In the genomic region with DNA sequence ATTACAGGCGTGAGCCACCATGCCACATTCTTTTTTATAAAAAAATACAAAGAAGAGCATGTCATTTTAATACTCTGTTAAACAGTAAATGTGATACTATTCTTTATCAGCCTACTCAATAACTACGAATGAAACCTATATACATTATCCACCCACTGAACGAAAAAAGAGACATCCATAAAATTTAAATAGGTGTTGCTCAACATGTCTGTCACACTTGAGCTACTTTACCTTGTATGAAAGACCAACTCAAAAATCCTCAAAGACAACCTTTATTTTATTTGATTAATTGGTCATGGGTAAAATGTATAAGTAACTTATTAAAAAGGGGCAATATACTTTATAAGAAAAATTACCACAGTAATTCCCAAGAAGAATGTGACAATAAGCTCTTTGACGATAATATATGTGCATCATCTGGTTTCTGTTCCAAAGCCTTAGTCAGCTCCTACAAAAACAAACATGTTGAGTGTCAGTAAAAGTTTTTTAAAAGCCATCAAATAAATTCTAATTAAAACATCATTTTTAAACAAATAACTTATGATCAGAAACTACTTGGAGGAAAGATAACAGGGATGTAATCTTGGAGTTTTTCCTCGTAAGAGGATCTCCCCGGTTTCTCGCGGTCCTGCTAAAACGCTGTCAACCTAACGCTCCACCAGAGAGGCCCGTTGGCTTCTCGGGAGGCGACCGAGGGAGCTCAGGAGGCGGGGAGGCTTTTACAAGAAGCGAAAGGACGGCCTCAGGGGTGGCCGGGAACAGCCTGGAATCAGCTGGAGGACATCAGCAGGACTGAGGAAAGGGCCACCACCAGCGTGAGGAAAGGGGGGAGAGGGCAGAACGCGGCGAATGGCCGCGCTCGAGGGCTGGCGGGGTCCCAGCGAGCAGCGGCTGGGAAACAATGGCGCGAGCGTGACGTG, we compare ENCODE assay signal across 8 cellular contexts. TPM values are rescaled to one million over a fixed set of nuclear protein-coding genes. Genes with fewer than 3 reads are reported as not detected.
DNase-seq lines count a peak whose midpoint lies in the region; ATAC-seq and TF ChIP-seq lines count a peak whose summit lies in the region.

No MANE protein-coding gene starts in this region.

- ATAC-seq in CD4-positive, CD25-positive, alpha-beta regulatory T cell (ENCODE audit: low read depth in 2 of 2), result peak; percentile 37 to 62
- ATAC-seq in activated CD8-positive, alpha-beta T cell treated with anti-CD3 and anti-CD28 coated beads, Interleukin-2, amount 10 ng/mL, durations not matched to agents 7 days and 5 days, result peak; percentile 92
- ATAC-seq in effector memory CD8-positive, alpha-beta T cell (replicated peaks), result peak; percentile 78
- ATAC-seq in right lobe of liver, result peak; percentile 88 to 91 (median 89)
- ATAC-seq in GM21367 (IDR thresholded peaks at IDR 0.05; ENCODE audit: unreplicated experiment), result no peak

- H3K36me3 ChIP-seq in CD4-positive, CD25-positive, alpha-beta regulatory T cell (ENCODE audit: control insufficient read depth, insufficient read depth, low read length), result no peaks in the 10 kb centered on the region
- H3K36me3 ChIP-seq in H7 (replicated peaks; ENCODE audit: control insufficient read depth, insufficient read depth, low read length), result no peaks in the 10 kb centered on the region
- no peaks in the 10 kb centered on the region for H3K36me3 ChIP-seq in right lobe of liver

- H3K27ac ChIP-seq in CD4-positive, CD25-positive, alpha-beta regulatory T cell (ENCODE audit: insufficient read depth, low read length, poor library complexity, severe bottlenecking), result no peak overlapping the region
- H3K27ac ChIP-seq in right lobe of liver, result peak overlapping the region; percentile 54 to 80 (median 71)

- peak overlapping the region; percentile 77 for H3K4me3 ChIP-seq in CD4-positive, CD25-positive, alpha-beta regulatory T cell (ENCODE audit: low read depth, low read length)
- H3K4me3 ChIP-seq in H7 (ENCODE audit: insufficient read depth, low read depth, low read length), result peak overlapping the region; percentile 47
- peak overlapping the region; percentile 38 to 57 (median 54) for H3K4me3 ChIP-seq in right lobe of liver

- TF ChIP-seq CTCF in right lobe of liver (IDR thresholded peaks at IDR 0.05), result no peak

- H3K4me3 Mint-ChIP-seq in CD4-positive, CD25-positive, alpha-beta regulatory T cell, result peak overlapping the region; percentile 93 to 98 (median 96)
- peak overlapping the region; percentile 90 for H3K4me3 Mint-ChIP-seq in activated CD8-positive, alpha-beta T cell treated with anti-CD3 and anti-CD28 coated beads, Interleukin-2, amount 10 ng/mL, durations not matched to agents 7 days and 5 days
- peak overlapping the region; percentile 96 for H3K4me3 Mint-ChIP-seq in effector memory CD8-positive, alpha-beta T cell

- CTCF ChIA-PET in activated CD8-positive, alpha-beta T cell treated with anti-CD3 and anti-CD28 coated beads, Interleukin-2, amount 10 ng/mL, durations not matched to agents 7 days and 5 days (lab: Charles Lee), result interaction anchor here (0.8 to 1.3 kb wide), 5 partner anchors 37 to 135 kb away, joined by 3 to 5 read pairs (median 4); a partner anchor contains a TSS

- H3K27me3 ChIP-seq in CD4-positive, CD25-positive, alpha-beta regulatory T cell (ENCODE audit: control insufficient read depth, insufficient read depth, low read length), result peaks cover 2% of the 10 kb centered on the region
- no peaks in the 10 kb centered on the region; the same call in 1 of the 2 replicates for H3K27me3 ChIP-seq in H7 (ENCODE audit: control insufficient read depth, insufficient read depth, low read length)
- H3K27me3 ChIP-seq in right lobe of liver, result no peaks in the 10 kb centered on the region

- peak overlapping the region in 2 of 3 donors; percentile 82 to 88 for H3K27ac Mint-ChIP-seq in CD4-positive, CD25-positive, alpha-beta regulatory T cell
- peak overlapping the region; percentile 89 for H3K27ac Mint-ChIP-seq in activated CD8-positive, alpha-beta T cell treated with anti-CD3 and anti-CD28 coated beads, Interleukin-2, amount 10 ng/mL, durations not matched to agents 7 days and 5 days
- peak overlapping the region; percentile 90 to 96 for H3K27ac Mint-ChIP-seq in effector memory CD8-positive, alpha-beta T cell

- no peak for TF ChIP-seq POLR2A in right lobe of liver (IDR thresholded peaks at IDR 0.05)

- H3K4me1 ChIP-seq in CD4-positive, CD25-positive, alpha-beta regulatory T cell (ENCODE audit: control insufficient read depth, insufficient read depth, low read length, poor library complexity, severe bottlenecking), result no peaks in the 10 kb centered on the region
- no peaks in the 10 kb centered on the region for H3K4me1 ChIP-seq in right lobe of liver

- DNase-seq in CD4-positive, CD25-positive, alpha-beta regulatory T cell, result peak; percentile 7 to 60 (median 29)
- DNase-seq in H7 (peak; percentile 58), NCI-H2227 treated with DMSO at 0.1 percent for 48 hours (lab: John Stamatoyannopoulos, UW) (peak; percentile 50), right lobe of liver (peak; percentile 54 to 72 (median 67))
- DNase-seq in activated CD8-positive, alpha-beta T cell treated with anti-CD3 and anti-CD28 coated beads, Interleukin-2, amount 10 ng/mL, durations not matched to agents 7 days and 5 days, result peak; percentile 44
- peak in 2 of 3 experiments; percentile 11 to 20 for DNase-seq in effector memory CD8-positive, alpha-beta T cell
- DNase-seq in stimulated activated CD4-positive, alpha-beta T cell treated with anti-CD3 and anti-CD28 coated beads, Interleukin-4, amount 100 ng/mL, for 48 hours (ENCODE audit: low read depth in 2 of 2), result peak; percentile 33 to 36

- 10% methylated on average over 24 of the region's 32 CpGs for WGBS in right lobe of liver (ENCODE audit: insufficient coverage, low coverage, low lambda C conversion rate, missing lambda C conversion rate)

- intact Hi-C loops in right lobe of liver (cut with DNase I), result no loop called here

- H3K9me3 ChIP-seq in CD4-positive, CD25-positive, alpha-beta regulatory T cell (ENCODE audit: control insufficient read depth in 2 of 2, low read length in 2 of 2), result no peaks in the 10 kb centered on the region
- H3K9me3 ChIP-seq in right lobe of liver, result no peaks in the 10 kb centered on the region

- H3K9me3 Mint-ChIP-seq in CD4-positive, CD25-positive, alpha-beta regulatory T cell, result peaks cover 0 to 4% (median 0%) of the 10 kb centered on the region in 7 donors
- no peaks in the 10 kb centered on the region for H3K9me3 Mint-ChIP-seq in activated CD8-positive, alpha-beta T cell treated with anti-CD3 and anti-CD28 coated beads, Interleukin-2, amount 10 ng/mL, durations not matched to agents 7 days and 5 days (ENCODE audit: insufficient read depth)
- no peaks in the 10 kb centered on the region for H3K9me3 Mint-ChIP-seq in effector memory CD8-positive, alpha-beta T cell

- POLR2A ChIA-PET in activated CD8-positive, alpha-beta T cell treated with anti-CD3 and anti-CD28 coated beads, Interleukin-2, amount 10 ng/mL, durations not matched to agents 7 days and 5 days (lab: Charles Lee), result no interaction called here

- no peaks in the 10 kb centered on the region for H3K36me3 Mint-ChIP-seq in CD4-positive, CD25-positive, alpha-beta regulatory T cell
- no peaks in the 10 kb centered on the region for H3K36me3 Mint-ChIP-seq in activated CD8-positive, alpha-beta T cell treated with anti-CD3 and anti-CD28 coated beads, Interleukin-2, amount 10 ng/mL, durations not matched to agents 7 days and 5 days (ENCODE audit: low read depth)
- no peaks in the 10 kb centered on the region for H3K36me3 Mint-ChIP-seq in effector memory CD8-positive, alpha-beta T cell (ENCODE audit: insufficient read depth)

- peaks cover 3 to 8% (median 7%) of the 10 kb centered on the region in 4 donors for H3K4me1 Mint-ChIP-seq in CD4-positive, CD25-positive, alpha-beta regulatory T cell
- peaks cover 7% of the 10 kb centered on the region for H3K4me1 Mint-ChIP-seq in activated CD8-positive, alpha-beta T cell treated with anti-CD3 and anti-CD28 coated beads, Interleukin-2, amount 10 ng/mL, durations not matched to agents 7 days and 5 days (ENCODE audit: low read depth)
- H3K4me1 Mint-ChIP-seq in effector memory CD8-positive, alpha-beta T cell (ENCODE audit: low read depth in 2 of 2), result peaks cover 4% of the 10 kb centered on the region in 2 donors

- H3K27me3 Mint-ChIP-seq in CD4-positive, CD25-positive, alpha-beta regulatory T cell, result peaks cover 51% of the 10 kb centered on the region
- H3K27me3 Mint-ChIP-seq in activated CD8-positive, alpha-beta T cell treated with anti-CD3 and anti-CD28 coated beads, Interleukin-2, amount 10 ng/mL, durations not matched to agents 7 days and 5 days (ENCODE audit: low read depth), result peaks cover 8% of the 10 kb centered on the region
- peaks cover 0 to 5% of the 10 kb centered on the region in 2 donors for H3K27me3 Mint-ChIP-seq in effector memory CD8-positive, alpha-beta T cell

RNA-seq across cellular contexts. Expression of a gene that starts 13.5 kb away (rescaled TPM):
- not detected for total RNA-seq in CD4-positive, CD25-positive, alpha-beta regulatory T cell
- not detected for polyA plus RNA-seq in CD4-positive, CD25-positive, alpha-beta regulatory T cell
- total RNA-seq in H7 (2014; rRNA removed; shearing (Covaris generic)), result 4.9 and 14.4 TPM in 2 replicates
- total RNA-seq in activated CD8-positive, alpha-beta T cell treated with anti-CD3 and anti-CD28 coated beads, Interleukin-2, amount 10 ng/mL, durations not matched to agents 7 days and 5 days, result not detected
- total RNA-seq in right lobe of liver, result 1 to 10 TPM in 1 of 6 experiments, under 1 TPM in 2, not detected in 3; 0.06 to 1.3 (median 0.39) TPM

RNA-seq across cellular contexts. Expression of a gene that starts 36.8 kb away (rescaled TPM):
- 29.4 TPM for total RNA-seq in CD4-positive, CD25-positive, alpha-beta regulatory T cell
- 10 to 100 TPM; 13.4 to 20.5 (median 14.0) TPM for polyA plus RNA-seq in CD4-positive, CD25-positive, alpha-beta regulatory T cell
- 53.9 and 59.7 TPM in 2 replicates for total RNA-seq in H7 (2014; rRNA removed; shearing (Covaris generic))
- total RNA-seq in activated CD8-positive, alpha-beta T cell treated with anti-CD3 and anti-CD28 coated beads, Interleukin-2, amount 10 ng/mL, durations not matched to agents 7 days and 5 days, result 10 to 100 TPM; 37.1 to 38.8 TPM
- 10 to 100 TPM; 12.3 to 26.1 (median 15.4) TPM for total RNA-seq in right lobe of liver

Comparison
In these comparisons a context has a peak if more than half of its experiments do, and no peak if none do; other contexts are left out.
1. DNase-seq: peak in every context shown above with its lines; median percentile 67 in right lobe of liver; 58 in H7; 50 in NCI-H2227 treated with DMSO at 0.1 percent for 48 hours; 44 in activated CD8-positive, alpha-beta T cell treated with anti-CD3 and anti-CD28 coated beads, Interleukin-2, amount 10 ng/mL, durations not matched to agents 7 days and 5 days; 34 in stimulated activated CD4-positive, alpha-beta T cell treated with anti-CD3 and anti-CD28 coated beads, Interleukin-4, amount 100 ng/mL, for 48 hours; 29 in CD4-positive, CD25-positive, alpha-beta regulatory T cell; 16 in effector memory CD8-positive, alpha-beta T cell.